ENCODE assay signal across 12 cellular contexts in genomic region chr13:74056829-74057564, GRCh38.
DNase-seq lines count a peak whose midpoint lies in the region; ATAC-seq and TF ChIP-seq lines count a peak whose summit lies in the region.
"Had no signal": no experiment of that assay in that cellular context is flagged by ENCODE, and none has a peak within 500 bp of the region (broad histone marks: within the 10 kb centered on the region; RNA-seq: fewer than 3 reads in every experiment).

No MANE protein-coding gene starts in this region.

- H3K18ac ChIP-seq in mesenchymal stem cell (ENCODE audit: low read depth in 1 of 2, low read length in 2 of 2), result peak overlapping the region in 1 of 2 experiments; percentile 28

- H3K4ac ChIP-seq in mesenchymal stem cell (ENCODE audit: low read depth in 1 of 2, low read length in 2 of 2), result no peak overlapping the region

- TF ChIP-seq CTCF in brain (conservative IDR thresholded peaks at IDR 0.05) (no peak), GM20000 (IDR thresholded peaks at IDR 0.05; ENCODE audit: extremely low read depth, missing control alignments) (no peak)

- H3K23ac ChIP-seq in mesenchymal stem cell (ENCODE audit: low read length in 2 of 2), result no peak overlapping the region

- peak overlapping the region in 1 of 2 experiments; percentile 50 for H3K4me3 ChIP-seq in mesenchymal stem cell (ENCODE audit: insufficient read depth in 1 of 2, low read depth in 1 of 2, low read length in 2 of 2)
- H3K4me3 ChIP-seq: SK-N-MC, stomach had no signal

- no peaks in the 10 kb centered on the region for H3K27me3 ChIP-seq in mesenchymal stem cell (ENCODE audit: control insufficient read depth in 1 of 2, insufficient read depth in 1 of 2, low read length in 2 of 2)
- H3K27me3 ChIP-seq: stomach had no signal

- H3K27me3 Mint-ChIP-seq in brain, result no peaks in the 10 kb centered on the region

- H3K9me3 Mint-ChIP-seq in brain, result peaks cover 0 to 21% (median 10%) of the 10 kb centered on the region in 5 experiments

- H3K14ac ChIP-seq in mesenchymal stem cell (ENCODE audit: low read length in 2 of 2), result no peak overlapping the region

- peaks cover 36% of the 10 kb centered on the region for H3K36me3 Mint-ChIP-seq in brain

- no peaks in the 10 kb centered on the region for H3K36me3 ChIP-seq in mesenchymal stem cell (ENCODE audit: control insufficient read depth in 1 of 2, insufficient read depth in 2 of 2, low read depth in 1 of 2, low read length in 2 of 2)
- H3K36me3 ChIP-seq: stomach had no signal

- H2BK15ac ChIP-seq in mesenchymal stem cell (ENCODE audit: low read depth, poor library complexity, severe bottlenecking), result no peak overlapping the region

- no peak overlapping the region for H3K27ac ChIP-seq in mesenchymal stem cell (ENCODE audit: low read length, poor library complexity, severe bottlenecking)
- H3K27ac ChIP-seq: SK-N-MC had no signal

- H4K91ac ChIP-seq in mesenchymal stem cell (ENCODE audit: low read length), result peak overlapping the region; percentile 72

- intact Hi-C loops in Right ventricle myocardium inferior (cut with DNase I), result loop anchor here (2.0 to 10.0 kb wide), 2 partner anchors 78 to 102 kb away; partner anchors contain the start of gene KLF12
- intact Hi-C loops in cardiac septum (cut with DNase I), result loop anchor here (2.0 kb wide), 1 partner anchor 28 kb away; no protein-coding TSS in a partner anchor

- peaks cover 29% of the 10 kb centered on the region for H3K79me1 ChIP-seq in mesenchymal stem cell (replicated peaks; ENCODE audit: low read length, poor library complexity, severe bottlenecking)

- H2AFZ ChIP-seq in mesenchymal stem cell (ENCODE audit: low read depth, low read length), result no peak overlapping the region

- H3K9ac ChIP-seq in mesenchymal stem cell (ENCODE audit: low read length), result peak overlapping the region; percentile 58

- DNase-seq in Right ventricle myocardium inferior (ENCODE audit: missing footprints), result peak; percentile 64
- DNase-seq in cardiac septum (ENCODE audit: low spot score), result no peak
- no peak for DNase-seq in mesenchymal stem cell
- DNase-seq in GM20000 (ENCODE audit: low spot score), result no peak
- no peak for DNase-seq in AG08395 (ENCODE audit: low spot score)
- DNase-seq: left colon; stimulated activated CD4-positive, alpha-beta T cell treated with anti-CD3 and anti-CD28 coated beads, Interleukin-12 subunit alpha, Interleukin-12 subunit beta, amount 100 ng/mL, for 4 hours; stomach had no signal

- peak overlapping the region in 3 of 5 experiments; percentile 1 to 55 (median 23) for H3K27ac Mint-ChIP-seq in brain

- ATAC-seq in Right ventricle myocardium inferior (peak; percentile 90), HG03442 (IDR thresholded peaks at IDR 0.05; ENCODE audit: unreplicated experiment) (no peak), GM18909 (IDR thresholded peaks at IDR 0.05; ENCODE audit: poor library complexity, unreplicated experiment) (no peak)
- ATAC-seq: left colon had no signal

- H3K4me1 Mint-ChIP-seq in brain, result peaks cover 42% of the 10 kb centered on the region

- H2AK5ac ChIP-seq in mesenchymal stem cell (ENCODE audit: low read length, severe bottlenecking), result no peak overlapping the region

- no peaks in the 10 kb centered on the region for H3K4me1 ChIP-seq in mesenchymal stem cell (ENCODE audit: control insufficient read depth, insufficient read depth, low read depth, low read length)

- H2BK12ac ChIP-seq in mesenchymal stem cell (ENCODE audit: low read length in 2 of 2), result no peak overlapping the region

- H3K4me3 Mint-ChIP-seq in brain, result peak overlapping the region in 2 of 5 experiments; percentile 12 to 29

- H3K9me3 ChIP-seq in mesenchymal stem cell (ENCODE audit: control insufficient read depth, low read length), result no peaks in the 10 kb centered on the region
- H3K9me3 ChIP-seq: stomach had no signal

- WGBS in mesenchymal stem cell, result 85% methylated on average over 5 of the region's 5 CpGs

- no peak overlapping the region for H2BK5ac ChIP-seq in mesenchymal stem cell (ENCODE audit: low read depth, low read length, poor library complexity, severe bottlenecking)

- H2BK120ac ChIP-seq in mesenchymal stem cell (ENCODE audit: low read depth, low read length), result no peak overlapping the region

- peak overlapping the region; percentile 19 for H4K8ac ChIP-seq in mesenchymal stem cell (ENCODE audit: low read length)

- H3K4me2 ChIP-seq in mesenchymal stem cell (ENCODE audit: low read length, poor library complexity, severe bottlenecking), result no peak overlapping the region
